In genomic region chr1:234154320-234155251, GRCh38 we compare ENCODE assay signal across 8 cellular contexts.
DNase-seq lines count a peak whose midpoint lies in the region; ATAC-seq and TF ChIP-seq lines count a peak whose summit lies in the region.

No MANE protein-coding gene starts in this region.

- H3K27ac Mint-ChIP-seq in CD14-positive monocyte, result no peak overlapping the region
- H3K27ac Mint-ChIP-seq in naive thymus-derived CD4-positive, alpha-beta T cell, result no peak overlapping the region

- no peaks in the 10 kb centered on the region for H3K4me1 Mint-ChIP-seq in CD14-positive monocyte
- H3K4me1 Mint-ChIP-seq in naive thymus-derived CD4-positive, alpha-beta T cell, result no peaks in the 10 kb centered on the region

- H3K27me3 ChIP-seq in RWPE2 (ENCODE audit: insufficient read depth, poor library complexity, severe bottlenecking), result no peaks in the 10 kb centered on the region
- H3K27me3 ChIP-seq in naive thymus-derived CD4-positive, alpha-beta T cell (ENCODE audit: control insufficient read depth in 2 of 2, insufficient read depth in 2 of 2, low read length in 2 of 2), result no peaks in the 10 kb centered on the region

- H3K27ac ChIP-seq in RWPE2 (ENCODE audit: poor library complexity, severe bottlenecking), result no peak overlapping the region
- H3K27ac ChIP-seq in naive thymus-derived CD4-positive, alpha-beta T cell (ENCODE audit: low read depth, low read length), result no peak overlapping the region

- peaks cover under 1% of the 10 kb centered on the region for H3K4me1 ChIP-seq in RWPE2 (ENCODE audit: insufficient read depth, poor library complexity, severe bottlenecking)
- no peaks in the 10 kb centered on the region for H3K4me1 ChIP-seq in naive thymus-derived CD4-positive, alpha-beta T cell (ENCODE audit: control insufficient read depth in 2 of 2, insufficient read depth in 2 of 2, low read length in 2 of 2)

- ATAC-seq in GM18511 (IDR thresholded peaks at IDR 0.05; ENCODE audit: unreplicated experiment) (peak; percentile 62), RWPE2 (ENCODE audit: low read depth) (peak; percentile 58; the same call in 2 of the 3 replicates), HG03571 (IDR thresholded peaks at IDR 0.05; ENCODE audit: unreplicated experiment) (no peak)
- ATAC-seq in naive thymus-derived CD4-positive, alpha-beta T cell, result peak; percentile 31

- H3K9me3 Mint-ChIP-seq in CD14-positive monocyte, result peaks cover 0 to 2% (median 0%) of the 10 kb centered on the region in 7 donors
- no peaks in the 10 kb centered on the region for H3K9me3 Mint-ChIP-seq in naive thymus-derived CD4-positive, alpha-beta T cell

- CTCF ChIA-PET in naive thymus-derived CD4-positive, alpha-beta T cell (lab: Charles Lee), result no interaction called here

- H3K27me3 Mint-ChIP-seq in CD14-positive monocyte (ENCODE audit: low read depth in 3 of 3), result peaks cover 0 to 1% (median 1%) of the 10 kb centered on the region in 3 donors
- peaks cover 4 to 25% (median 14%) of the 10 kb centered on the region in 5 donors for H3K27me3 Mint-ChIP-seq in naive thymus-derived CD4-positive, alpha-beta T cell

- DNase-seq in CD14-positive monocyte (ENCODE audit: low spot score) (no peak), NB4 (ENCODE audit: low read depth) (peak; percentile 65), RWPE2 (ENCODE audit: low spot score) (no peak), epithelial cell of esophagus (ENCODE audit: low read depth) (peak; percentile 88)
- peak in 6 of 9 donors; percentile 7 to 54 (median 46) for DNase-seq in naive thymus-derived CD4-positive, alpha-beta T cell
- DNase-seq in activated effector memory CD4-positive, alpha-beta T cell treated with anti-CD3 and anti-CD28 coated beads, Interleukin-2, amount 50 U/mL, for 16 hours, result no peak

- no peaks in the 10 kb centered on the region for H3K36me3 Mint-ChIP-seq in CD14-positive monocyte
- peaks cover 0 to 3% (median 0%) of the 10 kb centered on the region in 5 donors for H3K36me3 Mint-ChIP-seq in naive thymus-derived CD4-positive, alpha-beta T cell

- TF ChIP-seq POLR2A in NB4 (IDR thresholded peaks at IDR 0.05; ENCODE audit: extremely low read depth, insufficient read length), result no peak

- no peak overlapping the region for H3K4me3 Mint-ChIP-seq in CD14-positive monocyte
- H3K4me3 Mint-ChIP-seq in naive thymus-derived CD4-positive, alpha-beta T cell, result no peak overlapping the region

- H3K4me3 ChIP-seq in NB4 (ENCODE audit: low read depth, low read length) (no peak overlapping the region), RWPE2 (ENCODE audit: severe bottlenecking) (no peak overlapping the region), epithelial cell of esophagus (ENCODE audit: low read length) (no peak overlapping the region)
- H3K4me3 ChIP-seq in naive thymus-derived CD4-positive, alpha-beta T cell (ENCODE audit: low read length), result no peak overlapping the region

- TF ChIP-seq CTCF in CD14-positive monocyte (IDR thresholded peaks at IDR 0.05), result peak; percentile 97
- peak; percentile 61 for TF ChIP-seq CTCF in NB4 (IDR thresholded peaks at IDR 0.05; ENCODE audit: low read depth, low read length)
- TF ChIP-seq CTCF in RWPE2 (IDR thresholded peaks at IDR 0.05; ENCODE audit: poor library complexity, severe bottlenecking), result peak; percentile 65
- TF ChIP-seq CTCF in epithelial cell of esophagus (IDR thresholded peaks at IDR 0.05; ENCODE audit: insufficient read depth, low read depth, low read length, missing control alignments), result peak; percentile 75

- H3K36me3 ChIP-seq in RWPE2 (ENCODE audit: low read depth), result no peaks in the 10 kb centered on the region
- H3K36me3 ChIP-seq in naive thymus-derived CD4-positive, alpha-beta T cell (ENCODE audit: control insufficient read depth in 2 of 3, insufficient read depth in 3 of 3, low read length in 3 of 3), result no peaks in the 10 kb centered on the region

- POLR2A ChIA-PET in naive thymus-derived CD4-positive, alpha-beta T cell (lab: Charles Lee), result no interaction called here

- intact Hi-C loops in CD14-positive monocyte (cut with micrococcal nuclease), result loop anchor here (10.0 kb wide), 2 partner anchors 150 to 160 kb away; no protein-coding TSS in a partner anchor
- intact Hi-C loops in naive thymus-derived CD4-positive, alpha-beta T cell (cut with micrococcal nuclease), result loop anchor here (1.0 to 10.0 kb wide), 4 partner anchors 34 to 250 kb away; no protein-coding TSS in a partner anchor

- no peaks in the 10 kb centered on the region for H3K9me3 ChIP-seq in RWPE2 (ENCODE audit: severe bottlenecking)
- H3K9me3 ChIP-seq in naive thymus-derived CD4-positive, alpha-beta T cell (ENCODE audit: control insufficient read depth in 2 of 3, low read length in 3 of 3), result no peaks in the 10 kb centered on the region

Comparison
In these comparisons a context has a peak if more than half of its experiments do, and no peak if none do; other contexts are left out.
1. DNase-seq: peak in NB4 (single experiment), epithelial cell of esophagus (single experiment) and naive thymus-derived CD4-positive, alpha-beta T cell (6 of 9); none in CD14-positive monocyte (single experiment), RWPE2 (single experiment) and activated effector memory CD4-positive, alpha-beta T cell treated with anti-CD3 and anti-CD28 coated beads, Interleukin-2, amount 50 U/mL, for 16 hours (single experiment).
2. Peak in every context shown above with its lines, with median percentiles within 50 percentile points of each other: CTCF ChIP-seq.